ENCODE assay signal across 1 cellular context in genomic region chr22:49062155-49063039, GRCh38.
TF ChIP-seq lines count a peak whose summit lies in the region.

No MANE protein-coding gene starts in this region.

TF ChIP-seq in H1, 55 proteins besides CTCF, POLR2A, EP300 and RAD21:
- TF ChIP-seq PHF8 (conservative IDR thresholded peaks at IDR 0.05; ENCODE audit: low read depth, low read length) (no peak), CHD7 (IDR thresholded peaks at IDR 0.05; ENCODE audit: insufficient replicate concordance, low read length) (no peak)
